8 cellular contexts compared by ENCODE assay signal in the genomic region with DNA sequence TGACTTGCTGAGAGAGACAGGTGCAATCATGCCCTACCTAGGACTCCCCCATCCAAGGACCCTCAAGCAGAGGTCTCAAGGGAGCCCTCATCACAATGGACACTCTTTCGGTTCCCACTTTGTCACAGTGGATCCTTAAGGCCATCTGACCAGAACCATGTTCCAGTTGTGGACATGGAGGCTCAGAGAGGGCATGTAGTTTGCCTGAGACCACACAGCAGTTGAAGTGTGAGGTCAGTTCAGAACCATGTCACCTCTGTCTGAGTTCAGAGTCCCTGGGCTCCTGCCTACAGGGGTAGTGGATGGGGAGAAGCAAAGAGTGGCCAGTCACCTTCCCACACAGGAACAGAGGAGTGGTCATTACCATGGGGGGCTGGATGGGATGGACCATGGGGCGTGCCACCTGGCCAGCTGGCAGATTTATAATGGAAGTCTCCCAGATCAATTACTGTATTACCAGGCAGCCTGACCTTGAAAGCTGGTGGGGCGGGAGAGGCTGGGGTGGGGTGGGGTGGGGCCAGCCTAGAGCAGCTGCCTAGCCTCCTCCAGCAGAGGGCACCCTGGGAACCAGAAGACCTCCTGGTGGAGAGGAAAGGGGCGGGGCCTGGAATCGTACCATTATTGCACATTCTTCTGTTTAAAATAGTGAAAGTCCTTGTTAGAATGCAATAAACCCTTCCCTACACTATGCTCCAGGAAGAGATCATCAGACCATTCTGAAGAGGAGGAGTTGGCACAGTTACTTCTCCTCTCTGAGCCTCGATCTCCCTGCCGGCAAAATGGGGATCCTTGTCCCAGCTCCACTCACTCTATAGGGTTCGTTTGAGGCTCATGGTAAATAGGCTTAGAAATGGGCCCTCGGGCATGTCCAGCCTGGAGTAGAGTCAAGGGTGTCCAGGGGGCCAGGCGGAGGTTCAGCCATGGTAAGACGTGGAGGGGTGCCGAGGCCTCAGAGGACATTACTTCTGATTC. TPM values are rescaled to one million over a fixed set of nuclear protein-coding genes. Genes with fewer than 3 reads are reported as not detected.
DNase-seq lines count a peak whose midpoint lies in the region; ATAC-seq, FAIRE-seq and TF ChIP-seq lines count a peak whose summit lies in the region.

No MANE protein-coding gene starts in this region.

- H3K4me1 Mint-ChIP-seq in astrocyte (ENCODE audit: low read depth, unreplicated experiment): peaks cover 8% of the 10 kb centered on the region

- TF ChIP-seq POLR2A in vagina (IDR thresholded peaks at IDR 0.05): no peak

- CTCF ChIA-PET in BJ (lab: Yijun Ruan, JAX): interaction anchor here (1.0 to 3.0 kb wide), 3 partner anchors 26 to 162 kb away, joined by 3 to 6 read pairs (median 5); no protein-coding TSS in a partner anchor

- H3K27ac ChIP-seq in astrocyte (ENCODE audit: low read depth, low read length) (no peak overlapping the region), vagina (no peak overlapping the region)

- no peak for DNase-seq in BJ (ENCODE audit: low read depth)
- DNase-seq in GM13976 (ENCODE audit: low spot score): peak; percentile 83
- DNase-seq in NCI-H446 treated with DMSO at 0.1 percent for 48 hours (lab: John Stamatoyannopoulos, UW): peak; percentile 1
- DNase-seq in astrocyte (ENCODE audit: low read depth): peak; percentile 23
- DNase-seq in left kidney (ENCODE audit: low read depth, low spot score): peak; percentile 86
- DNase-seq in cortex of kidney (lab: John Stamatoyannopoulos, UW): no peak
- DNase-seq in vagina (ENCODE audit: extremely low spot score in 2 of 2): no peak

- H3K4me2 ChIP-seq in astrocyte (ENCODE audit: low read length): no peak overlapping the region

- ATAC-seq in HG02870 (IDR thresholded peaks at IDR 0.05; ENCODE audit: unreplicated experiment): no peak

- in situ Hi-C loops in GM13976 (cut with MboI; ENCODE audit: low sequenced_read_pairs, unreplicated experiment): no loop called here

- peaks cover 58% of the 10 kb centered on the region for H3K27me3 Mint-ChIP-seq in astrocyte (ENCODE audit: low read depth, unreplicated experiment)

- FAIRE-seq in astrocyte (lab: Jason Lieb, UNC): no peak

- H4K20me1 ChIP-seq in astrocyte (ENCODE audit: insufficient read depth, low read length): no peaks in the 10 kb centered on the region

- H3K9me3 Mint-ChIP-seq in astrocyte (ENCODE audit: unreplicated experiment): no peaks in the 10 kb centered on the region

- no peak overlapping the region for H3K4me3 Mint-ChIP-seq in astrocyte (ENCODE audit: unreplicated experiment)

- H3K27ac Mint-ChIP-seq in astrocyte (ENCODE audit: unreplicated experiment): no peak overlapping the region

- no peaks in the 10 kb centered on the region for H3K36me3 Mint-ChIP-seq in astrocyte (ENCODE audit: low read depth, unreplicated experiment)

- no peaks in the 10 kb centered on the region for H3K79me2 ChIP-seq in astrocyte (ENCODE audit: insufficient read depth, low read length)

- H3K9me3 ChIP-seq in astrocyte (ENCODE audit: insufficient read depth, low read depth, low read length) (no peaks in the 10 kb centered on the region), vagina (no peaks in the 10 kb centered on the region)

- H3K9ac ChIP-seq in astrocyte (ENCODE audit: low read length): no peak overlapping the region

- TF ChIP-seq CTCF in BJ (IDR thresholded peaks at IDR 0.05; ENCODE audit: insufficient read depth, low read depth, low read length) (peak; percentile 46), GM13976 (IDR thresholded peaks at IDR 0.05; ENCODE audit: borderline replicate concordance, control extremely low read depth, extremely low read depth, insufficient read depth, missing control alignments) (no peak), astrocyte (IDR thresholded peaks at IDR 0.05; ENCODE audit: insufficient read depth, low read depth, low read length) (no peak), vagina (IDR thresholded peaks at IDR 0.05) (no peak)

- POLR2A ChIA-PET in BJ (lab: Charles Lee): no interaction called here

- peaks cover 32% of the 10 kb centered on the region for H3K27me3 ChIP-seq in BJ (ENCODE audit: control insufficient read depth, insufficient read depth, low read length)
- peaks cover 21% of the 10 kb centered on the region for H3K27me3 ChIP-seq in astrocyte (ENCODE audit: insufficient read depth, low read length)
- H3K27me3 ChIP-seq in vagina: no peaks in the 10 kb centered on the region

- H3K4me3 ChIP-seq in BJ (ENCODE audit: low read depth, low read length) (no peak overlapping the region), astrocyte (ENCODE audit: insufficient read depth, low read depth, low read length) (no peak overlapping the region), vagina (no peak overlapping the region)

- H2AFZ ChIP-seq in astrocyte (ENCODE audit: low read depth, low read length): no peak overlapping the region

- intact Hi-C loops in vagina (cut with DNase I): no loop called here

- H3K36me3 ChIP-seq in BJ (ENCODE audit: control insufficient read depth, insufficient read depth, low read length) (no peaks in the 10 kb centered on the region), astrocyte (ENCODE audit: insufficient read depth, low read length) (no peaks in the 10 kb centered on the region), vagina (no peaks in the 10 kb centered on the region)

- H3K4me1 ChIP-seq in astrocyte (ENCODE audit: insufficient read depth, low read length): no peaks in the 10 kb centered on the region
- H3K4me1 ChIP-seq in vagina: no peaks in the 10 kb centered on the region

RNA-seq across cellular contexts. Expression of gene LINGO1, which starts 26.9 kb away (rescaled TPM):
- not detected in 2 replicates for polyA plus RNA-seq in BJ (2011; rRNA removed)
- polyA minus RNA-seq in BJ (2011; rRNA and poly(A)+ RNA removed): 0.05 TPM in 1 of 2 replicates, not detected in the other
- 4.5 and 5.7 TPM in 2 replicates for total RNA-seq in astrocyte
- 4.7 TPM for total RNA-seq in vagina

Comparison
In these comparisons a context has a peak if more than half of its experiments do, and no peak if none do; other contexts are left out.
1. DNase-seq: peak in GM13976 (single experiment), NCI-H446 treated with DMSO at 0.1 percent for 48 hours (single experiment), astrocyte (single experiment) and left kidney (single experiment); none in BJ (single experiment), cortex of kidney (single experiment) and vagina (0 of 2).